In the genomic region with DNA sequence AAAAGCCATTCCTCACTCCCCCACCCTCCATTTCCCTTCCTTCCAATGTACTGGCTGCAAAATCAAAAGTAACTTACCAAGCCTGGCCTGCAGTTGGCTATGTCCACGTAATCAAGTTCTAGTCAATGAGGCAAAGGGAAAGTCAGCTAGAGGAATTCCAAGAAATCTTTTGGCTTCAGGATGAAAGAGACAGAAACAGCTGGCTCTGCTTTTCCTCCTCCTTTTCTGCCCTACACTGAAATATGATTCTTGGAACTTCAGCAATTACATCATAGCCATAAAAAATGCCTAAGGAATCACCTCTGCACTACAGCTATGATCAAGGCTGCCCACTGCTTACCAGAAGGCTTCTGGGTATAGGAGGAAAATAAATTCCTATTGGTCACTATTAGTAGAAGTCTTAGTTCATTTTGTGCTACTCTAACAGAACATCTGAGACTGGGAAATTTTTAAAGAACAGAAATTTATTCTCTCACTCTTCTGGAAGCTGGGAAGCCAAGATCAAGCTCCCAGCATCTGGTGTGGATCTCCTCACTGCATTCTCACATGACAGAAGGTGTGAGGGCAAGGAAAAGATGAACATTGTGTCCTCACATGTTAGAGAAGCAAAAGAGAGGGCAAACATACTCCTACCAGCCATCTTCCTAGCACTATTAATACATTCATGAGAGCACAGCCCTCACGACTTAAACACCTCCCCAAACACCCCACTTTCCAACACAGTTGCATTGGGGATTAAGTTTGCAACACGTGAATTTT, we compare ENCODE assay signal across 13 cellular contexts.
DNase-seq lines count a peak whose midpoint lies in the region; ATAC-seq and TF ChIP-seq lines count a peak whose summit lies in the region.
"Had no signal": no experiment of that assay in that cellular context is flagged by ENCODE, and none has a peak within 500 bp of the region (broad histone marks: within the 10 kb centered on the region; RNA-seq: fewer than 3 reads in every experiment).

No MANE protein-coding gene starts in this region.

- no peak overlapping the region for H3K27ac ChIP-seq in lung (ENCODE audit: low read depth in 1 of 2, low read length in 1 of 2)
- H3K27ac ChIP-seq in aorta (ENCODE audit: low read depth in 1 of 2, low read length in 2 of 2): peak overlapping the region; percentile 33 to 36
- H3K27ac ChIP-seq: KMS-11 had no signal

- ATAC-seq in Right ventricle myocardium superior (ENCODE audit: poor library complexity): peak; percentile 73
- peak; percentile 46 for ATAC-seq in lung (ENCODE audit: insufficient read depth, low FRiP score)
- peak; percentile 53 for ATAC-seq in aorta (ENCODE audit: low FRiP score)
- ATAC-seq: activated T-cell treated with anti-CD3 and anti-CD28 coated beads, Interleukin-2, amount 50 U/mL, for 72 hours had no signal

- H3K4me1 Mint-ChIP-seq in chondrocyte (ENCODE audit: low read depth) (peaks cover 21% of the 10 kb centered on the region), nephron progenitor cell (no peaks in the 10 kb centered on the region)

- TF ChIP-seq CTCF in chondrocyte (IDR thresholded peaks at IDR 0.05) (no peak), lung (IDR thresholded peaks at IDR 0.05; ENCODE audit: control extremely low read depth, extremely low read depth) (no peak), nephron progenitor cell (IDR thresholded peaks at IDR 0.05) (no peak)

- H3K9me3 Mint-ChIP-seq in chondrocyte (ENCODE audit: low read depth) (no peaks in the 10 kb centered on the region), nephron progenitor cell (no peaks in the 10 kb centered on the region)
- H3K9me3 Mint-ChIP-seq: activated T-cell treated with anti-CD3 and anti-CD28 coated beads, Interleukin-2, amount 50 U/mL, for 72 hours; T-helper 2 cell treated with Interferon-gamma antibody and Interleukin-4, amounts not matched to agents 5 μg/mL and 100 μg/mL, for 36 hours had no signal

- H3K36me3 Mint-ChIP-seq in chondrocyte (ENCODE audit: low read depth) (no peaks in the 10 kb centered on the region), nephron progenitor cell (ENCODE audit: low read depth) (no peaks in the 10 kb centered on the region)

- H3K4me3 Mint-ChIP-seq in chondrocyte (ENCODE audit: unreplicated experiment): no peak overlapping the region
- H3K4me3 Mint-ChIP-seq in nephron progenitor cell: no peak overlapping the region
- H3K4me3 Mint-ChIP-seq: activated T-cell treated with anti-CD3 and anti-CD28 coated beads, Interleukin-2, amount 50 U/mL, for 72 hours; T-helper 2 cell treated with Interferon-gamma antibody and Interleukin-4, amounts not matched to agents 5 μg/mL and 100 μg/mL, for 36 hours had no signal

- H3K4me3 ChIP-seq in lung (no peak overlapping the region), aorta (ENCODE audit: low read length in 2 of 2) (no peak overlapping the region)

- H3K27me3 Mint-ChIP-seq in chondrocyte (ENCODE audit: low read depth): no peaks in the 10 kb centered on the region
- H3K27me3 Mint-ChIP-seq in nephron progenitor cell (ENCODE audit: low read depth, poor library complexity): peaks cover 3% of the 10 kb centered on the region

- H3K36me3 ChIP-seq in lung (ENCODE audit: control insufficient read depth in 2 of 2, insufficient read depth in 2 of 2, low read length in 2 of 2) (no peaks in the 10 kb centered on the region), aorta (ENCODE audit: control insufficient read depth in 1 of 2, insufficient read depth in 2 of 2, low read length in 1 of 2) (no peaks in the 10 kb centered on the region)

- 64 to 71% methylated on average over 3 of the region's 3 CpGs for WGBS in lung, 2 donors
- 23 to 30% methylated on average over 3 of the region's 3 CpGs for WGBS in aorta, 2 donors

- intact Hi-C loops in Right ventricle myocardium superior (cut with DNase I) (no loop called here), cardiac septum (cut with DNase I) (no loop called here), aorta (cut with DNase I) (no loop called here)

- H3K9me3 ChIP-seq in lung (ENCODE audit: control insufficient read depth in 2 of 2, insufficient read depth in 1 of 2, low read length in 1 of 2) (no peaks in the 10 kb centered on the region), aorta (ENCODE audit: control insufficient read depth, low read length) (no peaks in the 10 kb centered on the region)

- H3K27ac Mint-ChIP-seq in chondrocyte (ENCODE audit: unreplicated experiment) (peak overlapping the region; percentile 74), nephron progenitor cell (no peak overlapping the region)
- H3K27ac Mint-ChIP-seq: activated T-cell treated with anti-CD3 and anti-CD28 coated beads, Interleukin-2, amount 50 U/mL, for 72 hours; T-helper 2 cell treated with Interferon-gamma antibody and Interleukin-4, amounts not matched to agents 5 μg/mL and 100 μg/mL, for 36 hours had no signal

- no peak for DNase-seq in Right ventricle myocardium superior
- no peak for DNase-seq in cardiac septum (ENCODE audit: low spot score)
- no peak for DNase-seq in chondrocyte (ENCODE audit: low spot score)
- no peak for DNase-seq in lung (ENCODE audit: low spot score)
- no peak for DNase-seq in aorta
- no peak for DNase-seq in Ammon's horn (ENCODE audit: low spot score)
- no peak for DNase-seq in MV-4-11 (lab: John Stamatoyannopoulos, UW)
- DNase-seq in nephron progenitor cell: no peak
- DNase-seq: activated T-cell treated with anti-CD3 and anti-CD28 coated beads, Interleukin-2, amount 50 U/mL, for 72 hours; AML-193; NCI-H774 had no signal

- no peaks in the 10 kb centered on the region for H3K4me1 ChIP-seq in lung (ENCODE audit: control insufficient read depth in 2 of 2, insufficient read depth in 2 of 2, low read length in 2 of 2)
- peaks cover 0 to 2% of the 10 kb centered on the region in 2 donors for H3K4me1 ChIP-seq in aorta (ENCODE audit: control insufficient read depth in 1 of 2, insufficient read depth in 2 of 2, low read length in 2 of 2)

- H3K27me3 ChIP-seq in lung (ENCODE audit: control insufficient read depth, insufficient read depth) (no peaks in the 10 kb centered on the region), aorta (ENCODE audit: control insufficient read depth in 1 of 2, insufficient read depth in 2 of 2, low read length in 1 of 2) (no peaks in the 10 kb centered on the region)

Comparison
In these comparisons a context has a peak if more than half of its experiments do, and no peak if none do; other contexts are left out.
1. H3K27ac ChIP-seq: peak in aorta (2 of 2); none in lung (0 of 2).
2. Peak in every context shown above with its lines, with median percentiles within 50 percentile points of each other: ATAC-seq.